ENCODE assay signal across 8 cellular contexts in genomic region chr4:70840137-70840536, GRCh38. TPM values are rescaled to one million over a fixed set of nuclear protein-coding genes. Genes with fewer than 3 reads are reported as not detected.
DNase-seq lines count a peak whose midpoint lies in the region; ATAC-seq and TF ChIP-seq lines count a peak whose summit lies in the region.
"Not testable (repeated sequence)": the region's sequence is repeated elsewhere in the genome, so short reads cannot be mapped to it uniquely, and the experiment has no call there.

No MANE protein-coding gene starts in this region.

- CTCF ChIA-PET in Calu3 (lab: Charles Lee), result interaction anchor here (0.9 to 1.3 kb wide), 2 partner anchors 56 to 62 kb away, joined by 3 to 11 read pairs; partner anchors contain the start of gene MOB1B

- not testable (repeated sequence) for H3K36me3 ChIP-seq in rectal smooth muscle tissue (ENCODE audit: control insufficient read depth, insufficient read depth, low read length)

- H3K9ac ChIP-seq in rectal smooth muscle tissue (ENCODE audit: low read length), result not testable (repeated sequence)

- H3K4me3 Mint-ChIP-seq in Calu3 (ENCODE audit: low read depth, unreplicated experiment), result peak overlapping the region; percentile 93
- H3K4me3 Mint-ChIP-seq in T-helper 2 cell treated with Interferon-gamma antibody and Interleukin-4, amounts not matched to agents 5 μg/mL and 100 μg/mL, for 36 hours, result peak overlapping the region; percentile 50
- peak overlapping the region; percentile 31 for H3K4me3 Mint-ChIP-seq in stimulated activated memory B cell treated with anti-CD40 and anti-IgM and Interleukin-4, amounts not matched to agents 10 μg/mL and 1 μg/mL and 100 μg/mL, for 72 hours

- not testable (repeated sequence) for H3K9me3 Mint-ChIP-seq in Calu3 (ENCODE audit: low read depth, unreplicated experiment); T-helper 2 cell treated with Interferon-gamma antibody and Interleukin-4, amounts not matched to agents 5 μg/mL and 100 μg/mL, for 36 hours; stimulated activated memory B cell treated with anti-CD40 and anti-IgM and Interleukin-4, amounts not matched to agents 10 μg/mL and 1 μg/mL and 100 μg/mL, for 72 hours

- H3K36me3 Mint-ChIP-seq in Calu3 (ENCODE audit: insufficient read depth, unreplicated experiment), result peaks cover 41% of the 10 kb centered on the region
- H3K36me3 Mint-ChIP-seq in T-helper 2 cell treated with Interferon-gamma antibody and Interleukin-4, amounts not matched to agents 5 μg/mL and 100 μg/mL, for 36 hours (ENCODE audit: low read depth), result peaks cover 11% of the 10 kb centered on the region
- not testable (repeated sequence) for H3K36me3 Mint-ChIP-seq in stimulated activated memory B cell treated with anti-CD40 and anti-IgM and Interleukin-4, amounts not matched to agents 10 μg/mL and 1 μg/mL and 100 μg/mL, for 72 hours

- TF ChIP-seq CTCF in Calu3 (IDR thresholded peaks at IDR 0.05; ENCODE audit: unreplicated experiment), result not testable (repeated sequence)

- not testable (repeated sequence) for H3K27me3 Mint-ChIP-seq in Calu3 (ENCODE audit: unreplicated experiment); T-helper 2 cell treated with Interferon-gamma antibody and Interleukin-4, amounts not matched to agents 5 μg/mL and 100 μg/mL, for 36 hours (ENCODE audit: low read depth); stimulated activated memory B cell treated with anti-CD40 and anti-IgM and Interleukin-4, amounts not matched to agents 10 μg/mL and 1 μg/mL and 100 μg/mL, for 72 hours

- not testable (repeated sequence) for H3K27ac Mint-ChIP-seq in Calu3 (ENCODE audit: unreplicated experiment)
- peak overlapping the region; percentile 10 for H3K27ac Mint-ChIP-seq in T-helper 2 cell treated with Interferon-gamma antibody and Interleukin-4, amounts not matched to agents 5 μg/mL and 100 μg/mL, for 36 hours
- H3K27ac Mint-ChIP-seq in stimulated activated memory B cell treated with anti-CD40 and anti-IgM and Interleukin-4, amounts not matched to agents 10 μg/mL and 1 μg/mL and 100 μg/mL, for 72 hours, result peak overlapping the region; percentile 92

- BruUV-seq in Calu3 (replicated peaks; lab: Mats Ljungman, UMichigan), result not testable (repeated sequence)

- H3K27ac ChIP-seq in rectal smooth muscle tissue (ENCODE audit: low read depth, low read length), result peak overlapping the region; percentile 10

- H3K4me3 ChIP-seq in rectal smooth muscle tissue (ENCODE audit: low read length), result not testable (repeated sequence)

- not testable (repeated sequence) for ATAC-seq in stimulated activated memory B cell treated with anti-CD40 and anti-IgM and Interleukin-4, amounts not matched to agents 10 μg/mL and 1 μg/mL and 100 μg/mL, for 72 hours

- peak; percentile 54 for DNase-seq in Calu3
- DNase-seq in MV-4-11 (lab: John Stamatoyannopoulos, UW), result peak; percentile 65
- peak; percentile 73 for DNase-seq in T-helper 2 cell treated with Interferon-gamma antibody and Interleukin-4, amounts not matched to agents 5 μg/mL and 100 μg/mL, for 36 hours (ENCODE audit: low spot score)
- peak; percentile 25 to 56 for DNase-seq in activated T-helper 1 cell treated with anti-CD3 and anti-CD28 coated beads, Interleukin-2, amount 50 U/mL, for 16 hours (ENCODE audit: low read depth in 1 of 2, low spot score in 1 of 2)
- DNase-seq in effector CD4-positive, alpha-beta T cell, result peak; percentile 57
- DNase-seq in iris pigment epithelial cell (ENCODE audit: low read depth), result peak; percentile 42

- H3K27me3 ChIP-seq in rectal smooth muscle tissue (ENCODE audit: control insufficient read depth, insufficient read depth, low read length), result not testable (repeated sequence)

- H3K4me1 ChIP-seq in rectal smooth muscle tissue (ENCODE audit: control insufficient read depth, insufficient read depth, low read length), result not testable (repeated sequence)

- intact Hi-C loops in Calu3 (cut with micrococcal nuclease; ENCODE audit: unreplicated experiment), result not testable (repeated sequence)

- not testable (repeated sequence) for H3K4me1 Mint-ChIP-seq in Calu3 (ENCODE audit: low read depth, unreplicated experiment)
- H3K4me1 Mint-ChIP-seq in T-helper 2 cell treated with Interferon-gamma antibody and Interleukin-4, amounts not matched to agents 5 μg/mL and 100 μg/mL, for 36 hours (ENCODE audit: low read depth), result peaks cover 24% of the 10 kb centered on the region
- H3K4me1 Mint-ChIP-seq in stimulated activated memory B cell treated with anti-CD40 and anti-IgM and Interleukin-4, amounts not matched to agents 10 μg/mL and 1 μg/mL and 100 μg/mL, for 72 hours, result peaks cover 56% of the 10 kb centered on the region

RNA-seq across cellular contexts. Expression of gene GRSF1, which starts 0.4 kb away (rescaled TPM):
- 63.0 and 68.7 TPM in 2 replicates for total RNA-seq in Calu3 (2022)

Comparison
In these comparisons a context has a peak if more than half of its experiments do, and no peak if none do; other contexts are left out.
1. H3K4me3 Mint-ChIP-seq: peak in every context shown above with its lines; median percentile 93 in Calu3; 50 in T-helper 2 cell treated with Interferon-gamma antibody and Interleukin-4, amounts not matched to agents 5 μg/mL and 100 μg/mL, for 36 hours; 31 in stimulated activated memory B cell treated with anti-CD40 and anti-IgM and Interleukin-4, amounts not matched to agents 10 μg/mL and 1 μg/mL and 100 μg/mL, for 72 hours.